1 cellular context compared by ENCODE assay signal in genomic region chr10:100349087-100349486, GRCh38.
TF ChIP-seq lines count a peak whose summit lies in the region.

No MANE protein-coding gene starts in this region.

TF ChIP-seq in K562, 482 proteins besides CTCF, POLR2A, EP300 and RAD21:
- TF ChIP-seq HMG20B (CRISPR knock-in tag; IDR thresholded peaks at IDR 0.05) = no peak
- 0 out of 4 replicates have a peak, but pooled peaks have one; percentile 26 to 37 for TF ChIP-seq NRF1 (conservative IDR thresholded peaks at IDR 0.05 in 1 of 2, IDR thresholded peaks at IDR 0.05 in 1 of 2)
